In the genomic region with DNA sequence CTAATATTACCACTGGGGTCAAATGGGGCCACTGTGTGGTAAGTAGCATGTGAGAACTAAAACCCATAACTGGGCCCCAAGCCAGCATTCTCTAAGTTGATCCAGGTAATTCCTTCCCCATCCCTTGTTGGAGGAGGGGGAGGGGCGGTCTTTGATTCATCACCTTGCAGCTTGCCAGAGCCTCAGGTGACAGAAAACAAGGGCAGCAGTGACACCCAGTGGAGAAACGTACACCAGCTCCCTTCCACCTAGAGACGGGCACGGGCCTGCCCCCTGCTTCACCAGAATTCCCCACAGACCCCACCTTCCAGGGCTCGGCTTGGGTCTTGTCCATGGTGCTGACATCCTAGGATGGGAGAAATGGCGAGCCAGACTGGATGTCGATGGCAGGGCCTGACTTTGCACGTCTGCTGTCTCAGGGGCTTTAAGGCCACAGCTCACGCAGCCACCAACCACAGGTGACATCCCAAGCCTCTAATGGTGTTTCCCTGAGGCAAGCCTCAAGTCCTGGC, we compare ENCODE assay signal across 8 cellular contexts.
DNase-seq lines count a peak whose midpoint lies in the region; ATAC-seq lines count a peak whose summit lies in the region.

No MANE protein-coding gene starts in this region.

- no peaks in the 10 kb centered on the region for H3K27me3 Mint-ChIP-seq in activated T-cell treated with anti-CD3 and anti-CD28 coated beads, Interleukin-2, amount 50 U/mL, for 72 hours (ENCODE audit: low read depth)

- H3K4me3 Mint-ChIP-seq in activated T-cell treated with anti-CD3 and anti-CD28 coated beads, Interleukin-2, amount 50 U/mL, for 72 hours = no peak overlapping the region

- peak; percentile 60 for DNase-seq in activated CD8-positive, alpha-beta memory T cell treated with anti-CD3 and anti-CD28 coated beads for 24 hours
- no peak for DNase-seq in activated CD8-positive, alpha-beta memory T cell treated with anti-CD3 and anti-CD28 coated beads, Interleukin-2, amount 50 U/mL, for 4 hours
- DNase-seq in NCI-H510A (lab: John Stamatoyannopoulos, UW) (peak; percentile 57), left cardiac atrium (no peak), MV-4-11 (lab: John Stamatoyannopoulos, UW) (no peak)
- peak; percentile 50 to 59 for DNase-seq in activated T-cell treated with anti-CD3 and anti-CD28 coated beads, Interleukin-2, amount 50 U/mL, for 72 hours
- DNase-seq in stimulated activated CD4-positive, alpha-beta T cell treated with anti-CD3 and anti-CD28 coated beads, Interleukin-12 subunit alpha, Interleukin-12 subunit beta, amount 100 ng/mL, for 4 hours = peak; percentile 9

- no peaks in the 10 kb centered on the region for H3K36me3 Mint-ChIP-seq in activated T-cell treated with anti-CD3 and anti-CD28 coated beads, Interleukin-2, amount 50 U/mL, for 72 hours (ENCODE audit: insufficient read depth in 2 of 2)

- intact Hi-C loops in left cardiac atrium (cut with DNase I) = loop anchor here in 1 of 2 donors (5.0 kb wide), 1 partner anchor 53 kb away; no protein-coding TSS in a partner anchor

- H3K4me1 Mint-ChIP-seq in activated T-cell treated with anti-CD3 and anti-CD28 coated beads, Interleukin-2, amount 50 U/mL, for 72 hours (ENCODE audit: low read depth) = peaks cover 9% of the 10 kb centered on the region

- H3K27ac Mint-ChIP-seq in activated T-cell treated with anti-CD3 and anti-CD28 coated beads, Interleukin-2, amount 50 U/mL, for 72 hours = no peak overlapping the region

- H3K9me3 Mint-ChIP-seq in activated T-cell treated with anti-CD3 and anti-CD28 coated beads, Interleukin-2, amount 50 U/mL, for 72 hours = peaks cover 0 to 2% of the 10 kb centered on the region in 2 donors

- ATAC-seq in HG03342 (IDR thresholded peaks at IDR 0.05; ENCODE audit: unreplicated experiment) (peak; percentile 62), left cardiac atrium (peak; percentile 64 to 65)
- ATAC-seq in activated T-cell treated with anti-CD3 and anti-CD28 coated beads, Interleukin-2, amount 50 U/mL, for 72 hours (replicated peaks in 1 of 2) = peak; percentile 70 to 77

Comparison
In these comparisons a context has a peak if more than half of its experiments do, and no peak if none do; other contexts are left out.
1. DNase-seq: peak in activated CD8-positive, alpha-beta memory T cell treated with anti-CD3 and anti-CD28 coated beads for 24 hours (single experiment), NCI-H510A (single experiment), activated T-cell treated with anti-CD3 and anti-CD28 coated beads, Interleukin-2, amount 50 U/mL, for 72 hours (2 of 2) and stimulated activated CD4-positive, alpha-beta T cell treated with anti-CD3 and anti-CD28 coated beads, Interleukin-12 subunit alpha, Interleukin-12 subunit beta, amount 100 ng/mL, for 4 hours (single experiment); none in activated CD8-positive, alpha-beta memory T cell treated with anti-CD3 and anti-CD28 coated beads, Interleukin-2, amount 50 U/mL, for 4 hours (single experiment), left cardiac atrium (single experiment) and MV-4-11 (single experiment).
2. Peak in every context shown above with its lines, with median percentiles within 50 percentile points of each other: ATAC-seq.